Comparison of ENCODE assay signal across 30 cellular contexts in genomic region chr1:166716620-166717019, GRCh38.
DNase-seq lines count a peak whose midpoint lies in the region; ATAC-seq, FAIRE-seq and TF ChIP-seq lines count a peak whose summit lies in the region.
"Had no signal": no experiment of that assay in that cellular context is flagged by ENCODE, and none has a peak within 500 bp of the region (broad histone marks: within the 10 kb centered on the region; RNA-seq: fewer than 3 reads in every experiment).

No MANE protein-coding gene starts in this region.

- H2AFZ ChIP-seq in K562 (ENCODE audit: low read depth, low read length) = no peak overlapping the region; the same call in 1 of the 2 replicates

- ATAC-seq in K562 = no peak
- ATAC-seq: A549; CD8-positive, alpha-beta T cell had no signal

- BruUV-seq in K562 (replicated peaks; lab: Mats Ljungman, UMichigan) = no TSS peak

- in situ Hi-C loops in K562 (cut with MboI) = no loop called here

- no peak overlapping the region for H3K9ac ChIP-seq in K562 (ENCODE audit: insufficient read depth in 1 of 2, low read depth in 2 of 2, low read length in 2 of 2)
- H3K9ac ChIP-seq: BLaER1; BLaER1 treated with 17β-estradiol and CSF1 and Interleukin-3, amounts not matched to agents 10 nM and 100 nM had no signal

- no peak overlapping the region for H3K4me3 ChIP-seq in K562
- H3K4me3 ChIP-seq: A549; BLaER1; BLaER1 treated with 17β-estradiol and CSF1 and Interleukin-3, amounts not matched to agents 10 nM and 100 nM had no signal

- no peak for TF ChIP-seq RAD21 in K562 (CRISPR knock-in tag; conservative IDR thresholded peaks at IDR 0.05 in 1 of 2, IDR thresholded peaks at IDR 0.05 in 1 of 2)

- peaks cover 0 to 2% of the 10 kb centered on the region in 2 experiments; a peak in 1 of 5 replicates for H3K4me1 ChIP-seq in K562 (replicated peaks in 1 of 2; ENCODE audit: control insufficient read depth in 2 of 2, insufficient read depth in 2 of 2, low read length in 2 of 2)
- H3K4me1 ChIP-seq: A549; BE2C; BLaER1; BLaER1 treated with 17β-estradiol and CSF1 and Interleukin-3, amounts not matched to agents 10 nM and 100 nM; Caco-2 had no signal

- H3K9me1 ChIP-seq in K562 (ENCODE audit: control insufficient read depth, insufficient read depth, low read length) = no peaks in the 10 kb centered on the region

- no peak overlapping the region for H3K27ac ChIP-seq in K562 (ENCODE audit: extremely low read depth, low read depth, low read length)
- H3K27ac ChIP-seq: 22Rv1; A549; BLaER1; BLaER1 treated with 17β-estradiol and CSF1 and Interleukin-3, amounts not matched to agents 10 nM and 100 nM; C4-2B had no signal

- DNase-seq in D721Med (ENCODE audit: insufficient read length, low spot score) (no peak), K562 (ENCODE audit: extremely low read depth in 1 of 4, low spot score in 3 of 4) (no peak), cortex of kidney (lab: John Stamatoyannopoulos, UW) (no peak)
- DNase-seq in stimulated activated CD4-positive, alpha-beta T cell treated with anti-CD3 and anti-CD28 coated beads, Interleukin-4, amount 100 ng/mL, for 1 hour = no peak
- DNase-seq: 8988T; ACHN; AML-193; BE2C; C1 segment of cervical spinal cord; Caco-2; Calu3; CD4-positive, alpha-beta memory T cell; CD4-positive, alpha-beta T cell; CD4-positive, CD25-positive, alpha-beta regulatory T cell; CD8-positive, alpha-beta memory T cell; CD8-positive, alpha-beta T cell; COR-L47; DMS 273 treated with DMSO at 0.1 percent for 48 hours; DMS153; DMS53; DMS79; DMS79 treated with DMSO at 0.1 percent for 48 hours; DND-41; EL had no signal

- no peaks in the 10 kb centered on the region for H3K27me3 ChIP-seq in K562 (ENCODE audit: control insufficient read depth in 2 of 2, insufficient read depth in 2 of 2, low read length in 2 of 2)
- H3K27me3 ChIP-seq: BE2C; BLaER1; BLaER1 treated with 17β-estradiol and CSF1 and Interleukin-3, amounts not matched to agents 10 nM and 100 nM had no signal

- no peaks in the 10 kb centered on the region for H4K20me1 ChIP-seq in K562 (replicated peaks; ENCODE audit: control insufficient read depth, insufficient read depth, low read length)
- H4K20me1 ChIP-seq: BLaER1; BLaER1 treated with 17β-estradiol and CSF1 and Interleukin-3, amounts not matched to agents 10 nM and 100 nM had no signal

- no peak for TF ChIP-seq EP300 in K562 (IDR thresholded peaks at IDR 0.05; ENCODE audit: low read length)

- H3K9me3 ChIP-seq in K562 (replicated peaks; ENCODE audit: control insufficient read depth, insufficient read depth, low read depth, low read length) = peaks cover 5% of the 10 kb centered on the region; the same call in 1 of the 2 replicates
- H3K9me3 ChIP-seq: A549, BE2C had no signal

- FAIRE-seq in D721Med (lab: Jason Lieb, UNC) (peak; percentile 48), K562 (lab: Jason Lieb, UNC) (no peak)
- FAIRE-seq: A204.1, A549 had no signal

- CTCF ChIA-PET in K562 (lab: Yijun Ruan, JAX; ENCODE audit: low intra/inter-chr PET ratio) = interaction anchor here (0.6 kb wide), 1 partner anchor 12 kb away, joined by 3 read pairs; no protein-coding TSS in a partner anchor

- no peak overlapping the region for H3K4me2 ChIP-seq in K562 (ENCODE audit: insufficient read depth, low read length)
- H3K4me2 ChIP-seq: A549; BLaER1; BLaER1 treated with 17β-estradiol and CSF1 and Interleukin-3, amounts not matched to agents 10 nM and 100 nM had no signal

- H3K36me3 ChIP-seq in K562 (ENCODE audit: control insufficient read depth, insufficient read depth, low read length) = no peaks in the 10 kb centered on the region
- H3K36me3 ChIP-seq: BE2C; BLaER1; BLaER1 treated with 17β-estradiol and CSF1 and Interleukin-3, amounts not matched to agents 10 nM and 100 nM had no signal

- TF ChIP-seq CTCF in D721Med (IDR thresholded peaks at IDR 0.05; ENCODE audit: insufficient read depth, missing control alignments) (no peak), K562 (IDR thresholded peaks at IDR 0.05 in 2 of 3, conservative IDR thresholded peaks at IDR 0.05 in 1 of 3; ENCODE audit: insufficient read depth in 2 of 3, low read depth in 1 of 3, low read length in 3 of 3) (no peak)

- no peak for TF ChIP-seq POLR2A in K562 (conservative IDR thresholded peaks at IDR 0.05)

- POLR2A ChIA-PET in K562 (lab: Yijun Ruan, JAX) = interaction anchor here (0.7 to 1.8 kb wide), 2 partner anchors 11 to 79 kb away, joined by 3 to 6 read pairs; no protein-coding TSS in a partner anchor

- intact Hi-C loops in K562 (cut with micrococcal nuclease) = no loop called here

- H3K79me2 ChIP-seq in K562 (ENCODE audit: control insufficient read depth, insufficient read depth, low read length) = no peaks in the 10 kb centered on the region

TF ChIP-seq in K562, 482 proteins besides CTCF, POLR2A, EP300 and RAD21 (continues in another document):
- TF ChIP-seq BCL6 (CRISPR knock-in tag; IDR thresholded peaks at IDR 0.05) (no peak), PHF20 (IDR thresholded peaks at IDR 0.05; ENCODE audit: partially characterized antibody) (no peak), CTCFL (IDR thresholded peaks at IDR 0.05; ENCODE audit: borderline replicate concordance, insufficient read depth, low read depth, low read length, poor library complexity, severe bottlenecking) (no peak), SMAD1 (IDR thresholded peaks at IDR 0.05; ENCODE audit: low read depth, low read length, partially characterized antibody) (no peak), ATF7 (IDR thresholded peaks at IDR 0.05) (no peak), MTA1 (IDR thresholded peaks at IDR 0.05; ENCODE audit: borderline replicate concordance) (peak; percentile 21; the same call in 1 of the 2 replicates), HNRNPK (IDR thresholded peaks at IDR 0.05; ENCODE audit: low read depth, low read length, poor library complexity, severe bottlenecking) (no peak), TEAD2 (tag; IDR thresholded peaks at IDR 0.05) (no peak), TAF15 (IDR thresholded peaks at IDR 0.05; ENCODE audit: low read depth, low read length) (no peak), VEZF1 (CRISPR knock-in tag; IDR thresholded peaks at IDR 0.05) (no peak), SREBF1 (IDR thresholded peaks at IDR 0.05; ENCODE audit: borderline replicate concordance, low read depth, low read length) (no peak), ZNF133 (CRISPR knock-in tag; IDR thresholded peaks at IDR 0.05) (no peak)
